Comparison of ENCODE assay signal across 1 cellular context in genomic region chr16:1983544-1984346, GRCh38.
TF ChIP-seq lines count a peak whose summit lies in the region.

TSS of gene GFER (plus strand) at chr16:1984193. CDS start at chr16:1984219, 26 bp downstream.

TF ChIP-seq in HepG2, 621 proteins besides CTCF, POLR2A, EP300 and RAD21 (continued from another document and continues in another):
- peak; percentile 32; the same call in 1 of the 2 replicates for TF ChIP-seq ZBTB33 (CRISPR knock-in tag; IDR thresholded peaks at IDR 0.05)
- TF ChIP-seq KLF16 (CRISPR knock-in tag; IDR thresholded peaks at IDR 0.05): peak in 1 of 2 experiments; percentile 46; a peak in 1 of 4 replicates
- TF ChIP-seq CAMTA2 (CRISPR knock-in tag; IDR thresholded peaks at IDR 0.05; ENCODE audit: borderline replicate concordance): no peak
- no peak for TF ChIP-seq JUNB (CRISPR knock-in tag; IDR thresholded peaks at IDR 0.05; ENCODE audit: borderline replicate concordance)
- TF ChIP-seq ZNF407 (CRISPR knock-in tag; IDR thresholded peaks at IDR 0.05; ENCODE audit: not compliant biosample characterization): peak; percentile 68
- 0 out of 2 replicates have a peak, but pooled peaks have one; percentile 44 for TF ChIP-seq DR1 (CRISPR knock-in tag; IDR thresholded peaks at IDR 0.05)
- TF ChIP-seq THAP11 (CRISPR knock-in tag; IDR thresholded peaks at IDR 0.05): peak; percentile 86
- peak; percentile 96; the same call in 1 of the 2 replicates for TF ChIP-seq SMAD1 (CRISPR knock-in tag; IDR thresholded peaks at IDR 0.05; ENCODE audit: borderline replicate concordance, low read depth)
- no peak for TF ChIP-seq ZBTB39 (CRISPR knock-in tag; IDR thresholded peaks at IDR 0.05)
- TF ChIP-seq GRHL1 (CRISPR knock-in tag; conservative IDR thresholded peaks at IDR 0.05): no peak
- peak; percentile 79 for TF ChIP-seq GMEB1 (CRISPR knock-in tag; IDR thresholded peaks at IDR 0.05; ENCODE audit: borderline replicate concordance)
- 0 out of 2 replicates have a peak, but pooled peaks have one; percentile 61 for TF ChIP-seq ZNF672 (CRISPR knock-in tag; IDR thresholded peaks at IDR 0.05)
- TF ChIP-seq TAF1 (CRISPR knock-in tag; IDR thresholded peaks at IDR 0.05): peak; percentile 80
- TF ChIP-seq REPIN1 (CRISPR knock-in tag; IDR thresholded peaks at IDR 0.05; ENCODE audit: borderline replicate concordance, low read depth): peak; percentile 80; the same call in 1 of the 2 replicates
- peak; percentile 28 for TF ChIP-seq TAF15 (IDR thresholded peaks at IDR 0.05; ENCODE audit: low read depth, low read length, poor library complexity, severe bottlenecking)
- TF ChIP-seq ETV5 (CRISPR knock-in tag; IDR thresholded peaks at IDR 0.05; ENCODE audit: borderline replicate concordance): peak; percentile 5; the same call in 1 of the 2 replicates
- no peak for TF ChIP-seq JUN (CRISPR knock-in tag; IDR thresholded peaks at IDR 0.05)
- no peak for TF ChIP-seq RFXANK (CRISPR knock-in tag; IDR thresholded peaks at IDR 0.05)
- 0 out of 2 replicates have a peak, but pooled peaks have one; percentile 37 for TF ChIP-seq KAT7 (CRISPR knock-in tag; IDR thresholded peaks at IDR 0.05; ENCODE audit: borderline replicate concordance)
- peak; percentile 54; the same call in 1 of the 2 replicates for TF ChIP-seq ZNF552 (CRISPR knock-in tag; IDR thresholded peaks at IDR 0.05; ENCODE audit: borderline replicate concordance)
- 0 out of 2 replicates have a peak, but pooled peaks have one; percentile 64 for TF ChIP-seq THAP7 (CRISPR knock-in tag; IDR thresholded peaks at IDR 0.05)
- peak; percentile 25; the same call in 1 of the 2 replicates for TF ChIP-seq ZNF768 (CRISPR knock-in tag; IDR thresholded peaks at IDR 0.05)
- peak; percentile 64; the same call in 1 of the 2 replicates for TF ChIP-seq E2F5 (CRISPR knock-in tag; conservative IDR thresholded peaks at IDR 0.05)
- TF ChIP-seq AGO2 (optimal IDR thresholded peaks at IDR 0.05; ENCODE audit: low read depth, low read length): peak; percentile 80
- no peak for TF ChIP-seq SIX1 (CRISPR knock-in tag; IDR thresholded peaks at IDR 0.05; ENCODE audit: borderline replicate concordance)
- peak; percentile 54; the same call in 1 of the 2 replicates for TF ChIP-seq ZBTB25 (CRISPR knock-in tag; IDR thresholded peaks at IDR 0.05)
